Comparison of ENCODE assay signal across 1 cellular context in genomic region chr12:117023998-117024960, GRCh38.
TF ChIP-seq lines count a peak whose summit lies in the region.

No MANE protein-coding gene starts in this region.

TF ChIP-seq in WTC11, 78 proteins besides CTCF, POLR2A, EP300 and RAD21 (continued from another document):
- TF ChIP-seq, protein P1, sequence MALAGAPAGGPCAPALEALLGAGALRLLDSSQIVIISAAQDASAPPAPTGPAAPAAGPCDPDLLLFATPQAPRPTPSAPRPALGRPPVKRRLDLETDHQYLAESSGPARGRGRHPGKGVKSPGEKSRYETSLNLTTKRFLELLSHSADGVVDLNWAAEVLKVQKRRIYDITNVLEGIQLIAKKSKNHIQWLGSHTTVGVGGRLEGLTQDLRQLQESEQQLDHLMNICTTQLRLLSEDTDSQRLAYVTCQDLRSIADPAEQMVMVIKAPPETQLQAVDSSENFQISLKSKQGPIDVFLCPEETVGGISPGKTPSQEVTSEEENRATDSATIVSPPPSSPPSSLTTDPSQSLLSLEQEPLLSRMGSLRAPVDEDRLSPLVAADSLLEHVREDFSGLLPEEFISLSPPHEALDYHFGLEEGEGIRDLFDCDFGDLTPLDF (CRISPR knock-in tag; IDR thresholded peaks at IDR 0.05) = no peak
- TF ChIP-seq, protein P2, sequence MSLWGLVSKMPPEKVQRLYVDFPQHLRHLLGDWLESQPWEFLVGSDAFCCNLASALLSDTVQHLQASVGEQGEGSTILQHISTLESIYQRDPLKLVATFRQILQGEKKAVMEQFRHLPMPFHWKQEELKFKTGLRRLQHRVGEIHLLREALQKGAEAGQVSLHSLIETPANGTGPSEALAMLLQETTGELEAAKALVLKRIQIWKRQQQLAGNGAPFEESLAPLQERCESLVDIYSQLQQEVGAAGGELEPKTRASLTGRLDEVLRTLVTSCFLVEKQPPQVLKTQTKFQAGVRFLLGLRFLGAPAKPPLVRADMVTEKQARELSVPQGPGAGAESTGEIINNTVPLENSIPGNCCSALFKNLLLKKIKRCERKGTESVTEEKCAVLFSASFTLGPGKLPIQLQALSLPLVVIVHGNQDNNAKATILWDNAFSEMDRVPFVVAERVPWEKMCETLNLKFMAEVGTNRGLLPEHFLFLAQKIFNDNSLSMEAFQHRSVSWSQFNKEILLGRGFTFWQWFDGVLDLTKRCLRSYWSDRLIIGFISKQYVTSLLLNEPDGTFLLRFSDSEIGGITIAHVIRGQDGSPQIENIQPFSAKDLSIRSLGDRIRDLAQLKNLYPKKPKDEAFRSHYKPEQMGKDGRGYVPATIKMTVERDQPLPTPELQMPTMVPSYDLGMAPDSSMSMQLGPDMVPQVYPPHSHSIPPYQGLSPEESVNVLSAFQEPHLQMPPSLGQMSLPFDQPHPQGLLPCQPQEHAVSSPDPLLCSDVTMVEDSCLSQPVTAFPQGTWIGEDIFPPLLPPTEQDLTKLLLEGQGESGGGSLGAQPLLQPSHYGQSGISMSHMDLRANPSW (CRISPR knock-in tag; conservative IDR thresholded peaks at IDR 0.05; ENCODE audit: low read depth) = no peak
- TF ChIP-seq RORB (CRISPR knock-in tag; IDR thresholded peaks at IDR 0.05) = no peak
- no peak for TF ChIP-seq EMX1 (CRISPR knock-in tag; IDR thresholded peaks at IDR 0.05)
